In genomic region chr16:1536601-1537000, GRCh38 we compare ENCODE assay signal across 15 cellular contexts. TPM values are rescaled to one million over a fixed set of nuclear protein-coding genes. Genes with fewer than 3 reads are reported as not detected.
DNase-seq lines count a peak whose midpoint lies in the region; ATAC-seq and TF ChIP-seq lines count a peak whose summit lies in the region.
"Had no signal": no experiment of that assay in that cellular context is flagged by ENCODE, and none has a peak within 500 bp of the region (broad histone marks: within the 10 kb centered on the region; RNA-seq: fewer than 3 reads in every experiment).

No MANE protein-coding gene starts in this region.

- no peak for ATAC-seq in stimulated activated naive CD8-positive, alpha-beta T cell treated with anti-CD3 and anti-CD28 coated beads, Interleukin-15, Interleukin-2, amounts not matched to agents 100 U/mL and 50 U/mL, for 24 hours
- no peak for ATAC-seq in naive thymus-derived CD8-positive, alpha-beta T cell
- ATAC-seq in HG02840 (IDR thresholded peaks at IDR 0.05; ENCODE audit: low FRiP score, unreplicated experiment) = no peak
- ATAC-seq: stimulated activated memory B cell treated with anti-CD40 and anti-IgM and Interleukin-4, amounts not matched to agents 10 μg/mL and 1 μg/mL and 100 μg/mL, for 72 hours had no signal

- peaks cover 27% of the 10 kb centered on the region for H3K36me3 Mint-ChIP-seq in stimulated activated naive CD8-positive, alpha-beta T cell treated with anti-CD3 and anti-CD28 coated beads, Interleukin-15, Interleukin-2, amounts not matched to agents 100 ng/mL and 50 ng/mL, for 24 hours (ENCODE audit: low read depth)
- peaks cover 16 to 55% (median 18%) of the 10 kb centered on the region in 3 donors for H3K36me3 Mint-ChIP-seq in naive thymus-derived CD8-positive, alpha-beta T cell
- H3K36me3 Mint-ChIP-seq: stimulated activated memory B cell treated with anti-CD40 and anti-IgM and Interleukin-4, amounts not matched to agents 10 μg/mL and 1 μg/mL and 100 μg/mL, for 72 hours had no signal

- no peak for DNase-seq in stimulated activated naive CD8-positive, alpha-beta T cell treated with anti-CD3 and anti-CD28 coated beads, Interleukin-15, Interleukin-2, amounts not matched to agents 100 U/mL and 50 U/mL, for 24 hours
- DNase-seq in dorsolateral prefrontal cortex (no peak), uterus (no peak), AG08396 (ENCODE audit: low spot score) (no peak), G401 (ENCODE audit: low spot score) (no peak)
- DNase-seq in naive thymus-derived CD8-positive, alpha-beta T cell = no peak
- DNase-seq: kidney glomerular epithelial cell; NCI-H2029; NCI-H82; stimulated activated CD4-positive, alpha-beta T cell treated with anti-CD3 and anti-CD28 coated beads, Interleukin-1b, Interleukin-23, amount 100 ng/mL, for 48 hours had no signal

- H3K27ac ChIP-seq in dorsolateral prefrontal cortex (peak overlapping the region in 18 of 59 donors; percentile 6 to 83 (median 37)), uterus (peak overlapping the region; percentile 87 to 89)
- H3K27ac ChIP-seq: SJSA1 had no signal

- no peak for TF ChIP-seq POLR2A in uterus (IDR thresholded peaks at IDR 0.05)

- no peak for TF ChIP-seq CTCF in dorsolateral prefrontal cortex (IDR thresholded peaks at IDR 0.05 in 54 of 56, conservative IDR thresholded peaks at IDR 0.05 in 2 of 56; ENCODE audit: low read depth in 1 of 56, partially characterized antibody in 56 of 56)
- TF ChIP-seq CTCF in uterus (IDR thresholded peaks at IDR 0.05) = no peak

- POLR2A ChIA-PET in naive thymus-derived CD8-positive, alpha-beta T cell (lab: Charles Lee) = interaction anchor here (0.7 to 11.3 kb wide), 11 partner anchors 10 to 246 kb away, joined by 3 to 135 read pairs (median 7); partner anchors contain the start of genes MAPK8IP3, NUBP2, SPSB3 and TELO2

- H3K9me3 Mint-ChIP-seq in stimulated activated naive CD8-positive, alpha-beta T cell treated with anti-CD3 and anti-CD28 coated beads, Interleukin-15, Interleukin-2, amounts not matched to agents 100 ng/mL and 50 ng/mL, for 24 hours = no peaks in the 10 kb centered on the region
- H3K9me3 Mint-ChIP-seq in naive thymus-derived CD8-positive, alpha-beta T cell = no peaks in the 10 kb centered on the region
- H3K9me3 Mint-ChIP-seq: dendritic cell treated with granulocyte-macrophage colony-stimulating factor and Interleukin-4, amounts not matched to agents 40 ng/mL and 50 ng/mL, for 4 days; stimulated activated memory B cell treated with anti-CD40 and anti-IgM and Interleukin-4, amounts not matched to agents 10 μg/mL and 1 μg/mL and 100 μg/mL, for 72 hours had no signal

- peaks cover 0 to 21% of the 10 kb centered on the region in 2 donors for H3K4me1 ChIP-seq in uterus

- intact Hi-C loops in dorsolateral prefrontal cortex (cut with DNase I) = no loop called here
- intact Hi-C loops in uterus (cut with DNase I; ENCODE audit: low total_unique reads) = no loop called here

- H3K4me3 ChIP-seq in dorsolateral prefrontal cortex (peak overlapping the region in 33 of 59 donors; percentile 1 to 67 (median 54)), uterus (no peak overlapping the region)
- H3K4me3 ChIP-seq: SJSA1 had no signal

- peak overlapping the region; percentile 95 for H3K27ac Mint-ChIP-seq in stimulated activated naive CD8-positive, alpha-beta T cell treated with anti-CD3 and anti-CD28 coated beads, Interleukin-15, Interleukin-2, amounts not matched to agents 100 ng/mL and 50 ng/mL, for 24 hours
- H3K27ac Mint-ChIP-seq in naive thymus-derived CD8-positive, alpha-beta T cell = peak overlapping the region; percentile 83 to 97 (median 94)
- H3K27ac Mint-ChIP-seq: dendritic cell treated with granulocyte-macrophage colony-stimulating factor and Interleukin-4, amounts not matched to agents 40 ng/mL and 50 ng/mL, for 4 days; stimulated activated memory B cell treated with anti-CD40 and anti-IgM and Interleukin-4, amounts not matched to agents 10 μg/mL and 1 μg/mL and 100 μg/mL, for 72 hours had no signal

- no peaks in the 10 kb centered on the region for H3K27me3 ChIP-seq in dorsolateral prefrontal cortex
- H3K27me3 ChIP-seq in uterus = no peaks in the 10 kb centered on the region
- H3K27me3 ChIP-seq: SJSA1 had no signal

- no peaks in the 10 kb centered on the region for H3K9me3 ChIP-seq in uterus
- H3K9me3 ChIP-seq: SJSA1 had no signal

- no peaks in the 10 kb centered on the region for H3K27me3 Mint-ChIP-seq in stimulated activated naive CD8-positive, alpha-beta T cell treated with anti-CD3 and anti-CD28 coated beads, Interleukin-15, Interleukin-2, amounts not matched to agents 100 ng/mL and 50 ng/mL, for 24 hours
- no peaks in the 10 kb centered on the region for H3K27me3 Mint-ChIP-seq in naive thymus-derived CD8-positive, alpha-beta T cell
- H3K27me3 Mint-ChIP-seq: stimulated activated memory B cell treated with anti-CD40 and anti-IgM and Interleukin-4, amounts not matched to agents 10 μg/mL and 1 μg/mL and 100 μg/mL, for 72 hours had no signal

- no peaks in the 10 kb centered on the region for H3K36me3 ChIP-seq in uterus
- H3K36me3 ChIP-seq: SJSA1 had no signal

- in situ Hi-C loops in G401 (cut with HindIII; ENCODE audit: low sequenced_read_pairs) = no loop called here

- H3K4me3 Mint-ChIP-seq in stimulated activated naive CD8-positive, alpha-beta T cell treated with anti-CD3 and anti-CD28 coated beads, Interleukin-15, Interleukin-2, amounts not matched to agents 100 ng/mL and 50 ng/mL, for 24 hours = peak overlapping the region; percentile 98
- peak overlapping the region; percentile 96 to 99 (median 98) for H3K4me3 Mint-ChIP-seq in naive thymus-derived CD8-positive, alpha-beta T cell
- H3K4me3 Mint-ChIP-seq: dendritic cell treated with granulocyte-macrophage colony-stimulating factor and Interleukin-4, amounts not matched to agents 40 ng/mL and 50 ng/mL, for 4 days; stimulated activated memory B cell treated with anti-CD40 and anti-IgM and Interleukin-4, amounts not matched to agents 10 μg/mL and 1 μg/mL and 100 μg/mL, for 72 hours had no signal

- peaks cover 48% of the 10 kb centered on the region for H3K4me1 Mint-ChIP-seq in stimulated activated naive CD8-positive, alpha-beta T cell treated with anti-CD3 and anti-CD28 coated beads, Interleukin-15, Interleukin-2, amounts not matched to agents 100 ng/mL and 50 ng/mL, for 24 hours (ENCODE audit: low read depth)
- H3K4me1 Mint-ChIP-seq in naive thymus-derived CD8-positive, alpha-beta T cell = peaks cover 24 to 69% (median 63%) of the 10 kb centered on the region in 4 donors

RNA-seq across cellular contexts. Expression of gene TMEM204, which starts 3.1 kb away (rescaled TPM):
- 10 to 100 TPM in 14 of 120 experiments, 1 to 10 TPM in 106; 2.6 to 24.9 (median 7.0) TPM for total RNA-seq in dorsolateral prefrontal cortex
- 100 to 1,000 TPM; 186 to 196 TPM for total RNA-seq in naive thymus-derived CD8-positive, alpha-beta T cell
- 100 to 1,000 TPM in 2 of 3 donors, 10 to 100 TPM in 1; 95.9 to 135 (median 125) TPM for polyA plus RNA-seq in naive thymus-derived CD8-positive, alpha-beta T cell
- 10 to 100 TPM; 24.8 to 45.3 (median 39.3) TPM for total RNA-seq in uterus
- total RNA-seq in G401 (2014; rRNA removed; shearing (Covaris generic)) = not detected in 2 replicates

RNA-seq across cellular contexts. Expression of gene TELO2, which starts 43.4 kb away (rescaled TPM):
- 10 to 100 TPM; 21.6 to 46.8 (median 31.5) TPM for total RNA-seq in dorsolateral prefrontal cortex
- 10 to 100 TPM; 42.6 to 51.5 TPM for total RNA-seq in naive thymus-derived CD8-positive, alpha-beta T cell
- 10 to 100 TPM in 2 of 3 donors, 1 to 10 TPM in 1; 9.8 to 18.1 (median 14.9) TPM for polyA plus RNA-seq in naive thymus-derived CD8-positive, alpha-beta T cell
- total RNA-seq in uterus = 10 to 100 TPM in 3 of 4 donors, 1 to 10 TPM in 1; 4.9 to 59.1 (median 39.0) TPM
- total RNA-seq in G401 (2014; rRNA removed; shearing (Covaris generic)) = 86.9 and 97.8 TPM in 2 replicates

RNA-seq across cellular contexts. Expression of gene PTX4, which starts 47.9 kb away (rescaled TPM):
- total RNA-seq in dorsolateral prefrontal cortex (under 1 TPM in 21 of 120 experiments, not detected in 99; 0.29 to 0.85 (median 0.53) TPM), uterus (under 1 TPM in 2 of 4 donors, not detected in 2; 0.28 to 0.52 TPM)
- not detected for total RNA-seq in naive thymus-derived CD8-positive, alpha-beta T cell
- not detected for polyA plus RNA-seq in naive thymus-derived CD8-positive, alpha-beta T cell
- total RNA-seq in G401 (2014; rRNA removed; shearing (Covaris generic)) = 0.61 TPM in 1 of 2 replicates, not detected in the other
- total RNA-seq: SJSA1 had no signal

Comparison
In these comparisons a context has a peak if more than half of its experiments do, and no peak if none do; other contexts are left out.
1. H3K4me3 ChIP-seq: peak in dorsolateral prefrontal cortex (33 of 59); none in uterus (0 of 2).
2. RNA of gene TMEM204, which starts 3.1 kb away (total RNA-seq): 186 to 196 TPM in naive thymus-derived CD8-positive, alpha-beta T cell; 24.8 to 45.3 TPM in uterus, 2.6 to 24.9 TPM in dorsolateral prefrontal cortex and not detected in G401; every median in the first group is over 4 times any median in the second.